ENCODE assay signal across 21 cellular contexts in genomic region chr10:57014758-57015157, GRCh38.
"Had no signal": no experiment of that assay in that cellular context is flagged by ENCODE, and none has a peak within 500 bp of the region (broad histone marks: within the 10 kb centered on the region; RNA-seq: fewer than 3 reads in every experiment).

No MANE protein-coding gene starts in this region.

- H3K4me3 Mint-ChIP-seq: naive thymus-derived CD8-positive, alpha-beta T cell had no signal

- H3K36me3 Mint-ChIP-seq: naive thymus-derived CD8-positive, alpha-beta T cell had no signal

- H3K27me3 ChIP-seq: dorsolateral prefrontal cortex, neutrophil, sigmoid colon, stomach, transverse colon had no signal

- H3K4me1 ChIP-seq: psoas muscle, sigmoid colon, stomach, transverse colon had no signal

- FAIRE-seq: endometrium, frontal cortex had no signal

- H3K27ac ChIP-seq: dorsolateral prefrontal cortex, neutrophil, psoas muscle, sigmoid colon, stomach, thoracic aorta, transverse colon had no signal

- DNase-seq: cortex of kidney; dorsolateral prefrontal cortex; effector CD8-positive, alpha-beta T cell; islet precursor cell; mesendoderm; naive thymus-derived CD8-positive, alpha-beta T cell; psoas muscle; retina; sigmoid colon; stimulated activated CD4-positive, alpha-beta T cell treated with anti-CD3 and anti-CD28 coated beads, Interleukin-2, amount 100 ng/mL, for 24 hours; stimulated activated CD4-positive, alpha-beta T cell treated with anti-CD3 and anti-CD28 coated beads, Interleukin-4, amount 100 ng/mL, for 4 hours; stimulated activated naive CD4-positive, alpha-beta T cell; stomach; substantia nigra; transverse colon had no signal

- ATAC-seq: esophagus mucosa; naive thymus-derived CD8-positive, alpha-beta T cell; psoas muscle had no signal

- H3K4me3 ChIP-seq: dorsolateral prefrontal cortex, psoas muscle, sigmoid colon, skin epidermis, stomach, thoracic aorta, transverse colon had no signal

- H3K9me3 ChIP-seq: neutrophil, psoas muscle, sigmoid colon, thoracic aorta, transverse colon had no signal

- H3K4me1 Mint-ChIP-seq: naive thymus-derived CD8-positive, alpha-beta T cell had no signal

- H3K27ac Mint-ChIP-seq: naive thymus-derived CD8-positive, alpha-beta T cell had no signal

- H3K36me3 ChIP-seq: neutrophil, sigmoid colon, stomach, thoracic aorta, transverse colon had no signal

- H3K27me3 Mint-ChIP-seq: naive thymus-derived CD8-positive, alpha-beta T cell had no signal
